ENCODE assay signal across 18 cellular contexts in the genomic region with DNA sequence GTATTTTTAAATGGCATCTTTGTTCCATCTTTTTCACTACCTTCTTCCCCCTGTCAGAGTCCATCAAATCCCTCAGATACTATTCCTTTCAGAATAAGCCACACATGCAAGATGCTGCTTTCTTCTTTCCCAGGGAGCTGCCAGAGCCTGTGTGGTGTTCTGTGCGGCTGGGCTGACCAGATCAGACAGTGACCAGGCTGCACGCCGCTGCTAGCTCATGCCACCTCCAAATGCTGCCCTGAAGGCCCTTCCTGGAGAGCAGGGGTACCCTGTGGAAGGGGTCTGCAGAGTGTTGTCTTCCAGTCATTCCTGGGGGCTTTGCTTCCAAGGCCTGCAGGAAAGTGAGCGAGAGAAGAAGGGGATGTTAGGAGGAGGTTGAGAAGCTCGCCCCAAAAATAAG.
DNase-seq lines count a peak whose midpoint lies in the region; ATAC-seq and TF ChIP-seq lines count a peak whose summit lies in the region.
"Had no signal": no experiment of that assay in that cellular context is flagged by ENCODE, and none has a peak within 500 bp of the region (broad histone marks: within the 10 kb centered on the region; RNA-seq: fewer than 3 reads in every experiment).

No MANE protein-coding gene starts in this region.

- no peak overlapping the region for H2AFZ ChIP-seq in osteoblast (ENCODE audit: low read length)

- no peak overlapping the region for H3K4me3 ChIP-seq in osteoblast (ENCODE audit: insufficient read depth, low read length)
- H3K4me3 ChIP-seq in urinary bladder (ENCODE audit: low read depth, low read length), result no peak overlapping the region
- H3K4me3 ChIP-seq in CD8-positive, alpha-beta memory T cell (ENCODE audit: low read length), result no peak overlapping the region

- H3K36me3 ChIP-seq in osteoblast (ENCODE audit: insufficient read depth, low read length) (no peaks in the 10 kb centered on the region), urinary bladder (ENCODE audit: insufficient read depth) (no peaks in the 10 kb centered on the region)
- H3K36me3 ChIP-seq in CD8-positive, alpha-beta memory T cell (ENCODE audit: insufficient read depth, low read length), result no peaks in the 10 kb centered on the region
- H3K36me3 ChIP-seq: brain microvascular endothelial cell, thoracic aorta had no signal

- H3K27ac ChIP-seq in osteoblast (ENCODE audit: low read depth, low read length) (peak overlapping the region; percentile 22), urinary bladder (ENCODE audit: low read depth) (peak overlapping the region; percentile 78)
- no peak overlapping the region for H3K27ac ChIP-seq in CD8-positive, alpha-beta memory T cell (ENCODE audit: low read depth, low read length)
- H3K27ac ChIP-seq: thoracic aorta had no signal

- CTCF ChIA-PET in CD8-positive, alpha-beta memory T cell (lab: Charles Lee), result no interaction called here

- peak overlapping the region; percentile 83 for H3K4me2 ChIP-seq in osteoblast (ENCODE audit: insufficient read depth, low read length)

- no peaks in the 10 kb centered on the region for H3K9me3 ChIP-seq in osteoblast (ENCODE audit: low read depth, low read length)
- H3K9me3 ChIP-seq in CD8-positive, alpha-beta memory T cell (ENCODE audit: low read length), result no peaks in the 10 kb centered on the region
- H3K9me3 ChIP-seq: thoracic aorta had no signal

- no peak for DNase-seq in activated naive CD8-positive, alpha-beta T cell treated with anti-CD3 and anti-CD28 coated beads for 36 hours
- DNase-seq in chondrocyte (ENCODE audit: low spot score) (no peak), osteoblast (ENCODE audit: insufficient read length, low spot score, missing footprints) (no peak), midbrain (lab: John Stamatoyannopoulos, UW) (no peak)
- no peak for DNase-seq in CD8-positive, alpha-beta memory T cell
- DNase-seq: activated CD8-positive, alpha-beta T cell treated with anti-CD3 and anti-CD28 coated beads, Interleukin-2, amount 10 ng/mL, durations not matched to agents 7 days and 5 days; activated T-cell treated with anti-CD3 and anti-CD28 coated beads, Interleukin-2, amount 50 U/mL, for 48 hours; CD8-positive, alpha-beta T cell; glutamatergic neuron; stimulated activated CD4-positive, alpha-beta T cell treated with anti-CD3 and anti-CD28 coated beads, Interleukin-4, amount 100 ng/mL, for 4 hours; stimulated activated CD8-positive, alpha-beta memory T cell treated with anti-CD3 and anti-CD28 coated beads, Interleukin-4, amount 100 ng/mL, for 48 hours had no signal

- H3K27me3 Mint-ChIP-seq in activated naive CD8-positive, alpha-beta T cell, result no peaks in the 10 kb centered on the region
- no peaks in the 10 kb centered on the region for H3K27me3 Mint-ChIP-seq in activated naive CD8-positive, alpha-beta T cell treated with anti-CD3 and anti-CD28 coated beads for 36 hours
- H3K27me3 Mint-ChIP-seq in chondrocyte (ENCODE audit: low read depth), result no peaks in the 10 kb centered on the region
- peaks cover 0 to 3% of the 10 kb centered on the region in 2 donors for H3K27me3 Mint-ChIP-seq in CD8-positive, alpha-beta memory T cell
- H3K27me3 Mint-ChIP-seq: activated naive CD4-positive, alpha-beta T cell treated with anti-CD3 and anti-CD28 coated beads, Interleukin-2, amount 50 U/mL, for 24 hours had no signal

- H3K27ac Mint-ChIP-seq in activated naive CD8-positive, alpha-beta T cell, result peak overlapping the region; percentile 42
- H3K27ac Mint-ChIP-seq in activated naive CD8-positive, alpha-beta T cell treated with anti-CD3 and anti-CD28 coated beads for 36 hours, result no peak overlapping the region
- peak overlapping the region; percentile 36 for H3K27ac Mint-ChIP-seq in chondrocyte (ENCODE audit: unreplicated experiment)
- no peak overlapping the region for H3K27ac Mint-ChIP-seq in CD8-positive, alpha-beta memory T cell
- H3K27ac Mint-ChIP-seq: activated CD8-positive, alpha-beta T cell treated with anti-CD3 and anti-CD28 coated beads, Interleukin-2, amount 10 ng/mL, durations not matched to agents 7 days and 5 days; activated naive CD4-positive, alpha-beta T cell treated with anti-CD3 and anti-CD28 coated beads, Interleukin-2, amount 50 U/mL, for 24 hours; CD8-positive, alpha-beta T cell; memory B cell had no signal

- no peaks in the 10 kb centered on the region for H4K20me1 ChIP-seq in osteoblast (ENCODE audit: insufficient read depth, low read length)

- H3K4me1 ChIP-seq in osteoblast (ENCODE audit: insufficient read depth, low read length) (peaks cover 23% of the 10 kb centered on the region), urinary bladder (ENCODE audit: insufficient read depth) (no peaks in the 10 kb centered on the region)
- H3K4me1 ChIP-seq in CD8-positive, alpha-beta memory T cell (ENCODE audit: insufficient read depth, low read length), result no peaks in the 10 kb centered on the region

- peaks cover 8% of the 10 kb centered on the region for H3K36me3 Mint-ChIP-seq in activated naive CD8-positive, alpha-beta T cell
- H3K36me3 Mint-ChIP-seq in activated naive CD8-positive, alpha-beta T cell treated with anti-CD3 and anti-CD28 coated beads for 36 hours, result no peaks in the 10 kb centered on the region
- no peaks in the 10 kb centered on the region for H3K36me3 Mint-ChIP-seq in chondrocyte (ENCODE audit: low read depth)
- peaks cover 0 to 7% (median 0%) of the 10 kb centered on the region in 3 donors for H3K36me3 Mint-ChIP-seq in CD8-positive, alpha-beta memory T cell
- H3K36me3 Mint-ChIP-seq: activated naive CD4-positive, alpha-beta T cell treated with anti-CD3 and anti-CD28 coated beads, Interleukin-2, amount 50 U/mL, for 24 hours; CD8-positive, alpha-beta T cell; memory B cell had no signal

- TF ChIP-seq CTCF in chondrocyte (IDR thresholded peaks at IDR 0.05), result no peak
- TF ChIP-seq CTCF in osteoblast (IDR thresholded peaks at IDR 0.05; ENCODE audit: extremely low read depth, low read depth, low read length), result no peak

- no peaks in the 10 kb centered on the region for H3K79me2 ChIP-seq in osteoblast (ENCODE audit: insufficient read depth, low read length)

- no peak overlapping the region for H3K4me3 Mint-ChIP-seq in activated naive CD8-positive, alpha-beta T cell
- no peak overlapping the region for H3K4me3 Mint-ChIP-seq in activated naive CD8-positive, alpha-beta T cell treated with anti-CD3 and anti-CD28 coated beads for 36 hours
- peak overlapping the region; percentile 55 for H3K4me3 Mint-ChIP-seq in chondrocyte (ENCODE audit: unreplicated experiment)
- no peak overlapping the region for H3K4me3 Mint-ChIP-seq in CD8-positive, alpha-beta memory T cell
- H3K4me3 Mint-ChIP-seq: activated CD8-positive, alpha-beta T cell treated with anti-CD3 and anti-CD28 coated beads, Interleukin-2, amount 10 ng/mL, durations not matched to agents 7 days and 5 days; activated naive CD4-positive, alpha-beta T cell treated with anti-CD3 and anti-CD28 coated beads, Interleukin-2, amount 50 U/mL, for 24 hours; CD8-positive, alpha-beta T cell; memory B cell had no signal

- no peak for ATAC-seq in GM19455 (IDR thresholded peaks at IDR 0.05; ENCODE audit: unreplicated experiment)
- ATAC-seq: activated CD8-positive, alpha-beta T cell treated with anti-CD3 and anti-CD28 coated beads, Interleukin-2, amount 10 ng/mL, durations not matched to agents 7 days and 5 days; CD8-positive, alpha-beta T cell had no signal

- POLR2A ChIA-PET in CD8-positive, alpha-beta memory T cell (lab: Charles Lee), result no interaction called here

- peaks cover 28% of the 10 kb centered on the region for H3K4me1 Mint-ChIP-seq in activated naive CD8-positive, alpha-beta T cell (ENCODE audit: low read depth)
- peaks cover 17% of the 10 kb centered on the region for H3K4me1 Mint-ChIP-seq in activated naive CD8-positive, alpha-beta T cell treated with anti-CD3 and anti-CD28 coated beads for 36 hours
- peaks cover 52% of the 10 kb centered on the region for H3K4me1 Mint-ChIP-seq in chondrocyte (ENCODE audit: low read depth)
- H3K4me1 Mint-ChIP-seq in CD8-positive, alpha-beta memory T cell, result peaks cover 5 to 50% (median 21%) of the 10 kb centered on the region in 3 donors

- WGBS in urinary bladder, result 80% methylated on average over 5 of the region's 5 CpGs

- H3K27me3 ChIP-seq in osteoblast (ENCODE audit: insufficient read depth, low read length), result no peaks in the 10 kb centered on the region
- H3K27me3 ChIP-seq in CD8-positive, alpha-beta memory T cell (ENCODE audit: insufficient read depth, low read length, poor library complexity, severe bottlenecking), result no peaks in the 10 kb centered on the region
- H3K27me3 ChIP-seq: brain microvascular endothelial cell had no signal

- no peaks in the 10 kb centered on the region for H3K9me3 Mint-ChIP-seq in activated naive CD8-positive, alpha-beta T cell (ENCODE audit: low read depth)
- H3K9me3 Mint-ChIP-seq in activated naive CD8-positive, alpha-beta T cell treated with anti-CD3 and anti-CD28 coated beads for 36 hours, result no peaks in the 10 kb centered on the region
- peaks cover 2% of the 10 kb centered on the region for H3K9me3 Mint-ChIP-seq in chondrocyte (ENCODE audit: low read depth)
- no peaks in the 10 kb centered on the region for H3K9me3 Mint-ChIP-seq in CD8-positive, alpha-beta memory T cell
- H3K9me3 Mint-ChIP-seq: activated naive CD4-positive, alpha-beta T cell treated with anti-CD3 and anti-CD28 coated beads, Interleukin-2, amount 50 U/mL, for 24 hours; CD8-positive, alpha-beta T cell; memory B cell had no signal

Comparison
In these comparisons a context has a peak if more than half of its experiments do, and no peak if none do; other contexts are left out.
1. H3K27ac Mint-ChIP-seq: peak in activated naive CD8-positive, alpha-beta T cell (single experiment) and chondrocyte (single experiment); none in activated naive CD8-positive, alpha-beta T cell treated with anti-CD3 and anti-CD28 coated beads for 36 hours (single experiment) and CD8-positive, alpha-beta memory T cell (0 of 8).